ENCODE assay signal across 17 cellular contexts in genomic region chr16:67397812-67398545, GRCh38. TPM values are rescaled to one million over a fixed set of nuclear protein-coding genes. Genes with fewer than 3 reads are reported as not detected.
DNase-seq lines count a peak whose midpoint lies in the region; ATAC-seq and TF ChIP-seq lines count a peak whose summit lies in the region.
"Had no signal": no experiment of that assay in that cellular context is flagged by ENCODE, and none has a peak within 500 bp of the region (broad histone marks: within the 10 kb centered on the region; RNA-seq: fewer than 3 reads in every experiment).

No MANE protein-coding gene starts in this region.

- H3K36me3 ChIP-seq in thyroid gland, result no peaks in the 10 kb centered on the region

- H3K4me1 Mint-ChIP-seq in activated CD8-positive, alpha-beta T cell treated with anti-CD3 and anti-CD28 coated beads for 36 hours (ENCODE audit: low read depth), result peaks cover 4% of the 10 kb centered on the region
- H3K4me1 Mint-ChIP-seq in activated CD8-positive, alpha-beta T cell treated with anti-CD3 and anti-CD28 coated beads, Interleukin-2, amount 10 ng/mL, durations not matched to agents 7 days and 5 days (ENCODE audit: low read depth), result peaks cover 9% of the 10 kb centered on the region
- peaks cover 25% of the 10 kb centered on the region for H3K4me1 Mint-ChIP-seq in stimulated activated memory B cell treated with anti-CD40 and anti-IgM and Interleukin-4, amounts not matched to agents 10 μg/mL and 1 μg/mL and 100 μg/mL, for 72 hours

- no peak overlapping the region for H3K4me3 Mint-ChIP-seq in activated CD8-positive, alpha-beta T cell treated with anti-CD3 and anti-CD28 coated beads for 36 hours
- no peak overlapping the region for H3K4me3 Mint-ChIP-seq in activated CD8-positive, alpha-beta T cell treated with anti-CD3 and anti-CD28 coated beads, Interleukin-2, amount 10 ng/mL, durations not matched to agents 7 days and 5 days
- no peak overlapping the region for H3K4me3 Mint-ChIP-seq in stimulated activated memory B cell treated with anti-CD40 and anti-IgM and Interleukin-4, amounts not matched to agents 10 μg/mL and 1 μg/mL and 100 μg/mL, for 72 hours
- H3K4me3 Mint-ChIP-seq: CD8-positive, alpha-beta T cell; effector memory CD8-positive, alpha-beta T cell had no signal

- H3K9me3 ChIP-seq in thyroid gland, result no peaks in the 10 kb centered on the region

- no peaks in the 10 kb centered on the region for H3K9me3 Mint-ChIP-seq in activated CD8-positive, alpha-beta T cell treated with anti-CD3 and anti-CD28 coated beads for 36 hours
- H3K9me3 Mint-ChIP-seq in activated CD8-positive, alpha-beta T cell treated with anti-CD3 and anti-CD28 coated beads, Interleukin-2, amount 10 ng/mL, durations not matched to agents 7 days and 5 days (ENCODE audit: insufficient read depth), result no peaks in the 10 kb centered on the region
- no peaks in the 10 kb centered on the region for H3K9me3 Mint-ChIP-seq in stimulated activated memory B cell treated with anti-CD40 and anti-IgM and Interleukin-4, amounts not matched to agents 10 μg/mL and 1 μg/mL and 100 μg/mL, for 72 hours
- H3K9me3 Mint-ChIP-seq: CD8-positive, alpha-beta T cell; effector memory CD8-positive, alpha-beta T cell had no signal

- peaks cover 27 to 59% of the 10 kb centered on the region in 2 donors for H3K4me1 ChIP-seq in thyroid gland

- no peaks in the 10 kb centered on the region for H3K36me3 Mint-ChIP-seq in activated CD8-positive, alpha-beta T cell treated with anti-CD3 and anti-CD28 coated beads for 36 hours (ENCODE audit: low read depth)
- no peaks in the 10 kb centered on the region for H3K36me3 Mint-ChIP-seq in activated CD8-positive, alpha-beta T cell treated with anti-CD3 and anti-CD28 coated beads, Interleukin-2, amount 10 ng/mL, durations not matched to agents 7 days and 5 days (ENCODE audit: low read depth)
- no peaks in the 10 kb centered on the region for H3K36me3 Mint-ChIP-seq in stimulated activated memory B cell treated with anti-CD40 and anti-IgM and Interleukin-4, amounts not matched to agents 10 μg/mL and 1 μg/mL and 100 μg/mL, for 72 hours
- H3K36me3 Mint-ChIP-seq: CD8-positive, alpha-beta T cell had no signal

- peaks cover 25% of the 10 kb centered on the region for H3K27me3 Mint-ChIP-seq in activated CD8-positive, alpha-beta T cell treated with anti-CD3 and anti-CD28 coated beads for 36 hours
- peaks cover 29% of the 10 kb centered on the region for H3K27me3 Mint-ChIP-seq in activated CD8-positive, alpha-beta T cell treated with anti-CD3 and anti-CD28 coated beads, Interleukin-2, amount 10 ng/mL, durations not matched to agents 7 days and 5 days (ENCODE audit: low read depth)
- peaks cover 58% of the 10 kb centered on the region for H3K27me3 Mint-ChIP-seq in stimulated activated memory B cell treated with anti-CD40 and anti-IgM and Interleukin-4, amounts not matched to agents 10 μg/mL and 1 μg/mL and 100 μg/mL, for 72 hours

- H3K4me3 ChIP-seq in thyroid gland (replicated peaks in 1 of 3), result no peak overlapping the region

- CTCF ChIA-PET in activated CD8-positive, alpha-beta T cell treated with anti-CD3 and anti-CD28 coated beads for 36 hours (lab: Charles Lee), result interaction anchor here (0.6 to 3.0 kb wide), 8 partner anchors 12 to 51 kb away, joined by 3 to 19 read pairs (median 6); no protein-coding TSS in a partner anchor
- CTCF ChIA-PET in activated CD8-positive, alpha-beta T cell treated with anti-CD3 and anti-CD28 coated beads, Interleukin-2, amount 10 ng/mL, durations not matched to agents 7 days and 5 days (lab: Charles Lee), result interaction anchor here (0.9 to 5.0 kb wide), 5 partner anchors 19 to 193 kb away, joined by 3 to 34 read pairs (median 4); no protein-coding TSS in a partner anchor
- CTCF ChIA-PET in RWPE1 (lab: Yijun Ruan, JAX), result interaction anchor here (0.5 to 1.5 kb wide), 2 partner anchors 25 to 30 kb away, joined by 3 to 4 read pairs; no protein-coding TSS in a partner anchor

- no peaks in the 10 kb centered on the region for H3K27me3 ChIP-seq in thyroid gland

- 50 to 65% methylated on average over 15 to 21 of the region's 22 CpGs for WGBS in thyroid gland, 2 donors

- no peak for TF ChIP-seq CTCF in activated CD8-positive, alpha-beta T cell treated with anti-CD3 and anti-CD28 coated beads for 36 hours (IDR thresholded peaks at IDR 0.05)
- no peak; the same call in 1 of the 2 replicates for TF ChIP-seq CTCF in RWPE1 (conservative IDR thresholded peaks at IDR 0.05; ENCODE audit: low read depth)
- TF ChIP-seq CTCF in thyroid gland (IDR thresholded peaks at IDR 0.05), result peak in 1 of 6 experiments; percentile 40

- POLR2A ChIA-PET in activated CD8-positive, alpha-beta T cell treated with anti-CD3 and anti-CD28 coated beads for 36 hours (lab: Charles Lee), result interaction anchor here (0.5 kb wide), 1 partner anchor 356 kb away, joined by 3 read pairs; no protein-coding TSS in a partner anchor
- POLR2A ChIA-PET in activated CD8-positive, alpha-beta T cell treated with anti-CD3 and anti-CD28 coated beads, Interleukin-2, amount 10 ng/mL, durations not matched to agents 7 days and 5 days (lab: Charles Lee), result no interaction called here
- POLR2A ChIA-PET in RWPE1 (lab: Yijun Ruan, JAX; ENCODE audit: low non-redundant PET), result no interaction called here

- H3K27ac Mint-ChIP-seq in activated CD8-positive, alpha-beta T cell treated with anti-CD3 and anti-CD28 coated beads for 36 hours, result no peak overlapping the region
- no peak overlapping the region for H3K27ac Mint-ChIP-seq in activated CD8-positive, alpha-beta T cell treated with anti-CD3 and anti-CD28 coated beads, Interleukin-2, amount 10 ng/mL, durations not matched to agents 7 days and 5 days
- H3K27ac Mint-ChIP-seq in stimulated activated memory B cell treated with anti-CD40 and anti-IgM and Interleukin-4, amounts not matched to agents 10 μg/mL and 1 μg/mL and 100 μg/mL, for 72 hours, result no peak overlapping the region
- H3K27ac Mint-ChIP-seq: CD8-positive, alpha-beta T cell; effector memory CD8-positive, alpha-beta T cell had no signal

- H3K27ac ChIP-seq in RWPE1 (peak overlapping the region; percentile 72; the same call in 1 of the 2 replicates), thyroid gland (no peak overlapping the region)

- no peak for ATAC-seq in activated CD8-positive, alpha-beta T cell treated with anti-CD3 and anti-CD28 coated beads for 36 hours
- no peak for ATAC-seq in activated CD8-positive, alpha-beta T cell treated with anti-CD3 and anti-CD28 coated beads, Interleukin-2, amount 10 ng/mL, durations not matched to agents 7 days and 5 days
- no peak for ATAC-seq in stimulated activated memory B cell treated with anti-CD40 and anti-IgM and Interleukin-4, amounts not matched to agents 10 μg/mL and 1 μg/mL and 100 μg/mL, for 72 hours
- no peak for ATAC-seq in GM21447 (IDR thresholded peaks at IDR 0.05; ENCODE audit: unreplicated experiment)
- ATAC-seq: CD8-positive, alpha-beta T cell; effector memory CD8-positive, alpha-beta T cell had no signal

- intact Hi-C loops in activated CD8-positive, alpha-beta T cell treated with anti-CD3 and anti-CD28 coated beads for 36 hours (cut with micrococcal nuclease), result no loop called here
- intact Hi-C loops in thyroid gland (cut with DNase I), result no loop called here

- peak; percentile 30 for DNase-seq in activated CD8-positive, alpha-beta T cell treated with anti-CD3 and anti-CD28 coated beads for 36 hours
- no peak for DNase-seq in activated CD8-positive, alpha-beta T cell treated with anti-CD3 and anti-CD28 coated beads, Interleukin-2, amount 10 ng/mL, durations not matched to agents 7 days and 5 days
- DNase-seq in RWPE1 (ENCODE audit: low spot score) (no peak), kidney glomerular epithelial cell (lab: John Stamatoyannopoulos, UW) (peak; percentile 6), thyroid gland (peak; percentile 35 to 38), medulla oblongata (ENCODE audit: extremely low spot score) (no peak)
- DNase-seq: activated naive CD4-positive, alpha-beta T cell treated with anti-CD3 and anti-CD28 coated beads, Interleukin-2, amount 50 U/mL, for 16 hours; activated T-cell treated with anti-CD3 and anti-CD28 coated beads for 4 hours; CD8-positive, alpha-beta T cell; effector memory CD8-positive, alpha-beta T cell; GDM1; islet precursor cell; NCI-H187 treated with DMSO at 0.1 percent for 48 hours had no signal

- no peak for TF ChIP-seq POLR2A in thyroid gland (IDR thresholded peaks at IDR 0.05)

RNA-seq across cellular contexts. Expression of gene TPPP3, which starts 4.7 kb away (rescaled TPM):
- total RNA-seq in activated CD8-positive, alpha-beta T cell treated with anti-CD3 and anti-CD28 coated beads for 36 hours, result not detected
- not detected for total RNA-seq in activated CD8-positive, alpha-beta T cell treated with anti-CD3 and anti-CD28 coated beads, Interleukin-2, amount 10 ng/mL, durations not matched to agents 7 days and 5 days
- 1 to 10 TPM in 2 of 4 donors, under 1 TPM in 2; 0.54 to 2.3 (median 1.5) TPM for total RNA-seq in thyroid gland
- total RNA-seq: CD8-positive, alpha-beta T cell; T-helper 2 cell treated with Interferon-gamma antibody and Interleukin-4, amounts not matched to agents 100 ng/mL and 5 ng/mL, for 36 hours had no signal

RNA-seq across cellular contexts. Expression of gene ZDHHC1, which starts 18.3 kb away (rescaled TPM):
- total RNA-seq in activated CD8-positive, alpha-beta T cell treated with anti-CD3 and anti-CD28 coated beads for 36 hours, result under 1 TPM; 0.54 to 0.60 TPM
- under 1 TPM in 1 of 2 experiments, not detected in 1; 0.26 TPM for total RNA-seq in activated CD8-positive, alpha-beta T cell treated with anti-CD3 and anti-CD28 coated beads, Interleukin-2, amount 10 ng/mL, durations not matched to agents 7 days and 5 days
- 10 to 100 TPM; 33.3 to 63.8 (median 50.9) TPM for total RNA-seq in thyroid gland
- total RNA-seq: CD8-positive, alpha-beta T cell had no signal

RNA-seq across cellular contexts. Expression of gene HSD11B2, which starts 32.9 kb away (rescaled TPM):
- 1 to 10 TPM; 1.6 to 2.3 TPM for total RNA-seq in activated CD8-positive, alpha-beta T cell treated with anti-CD3 and anti-CD28 coated beads for 36 hours
- not detected for total RNA-seq in activated CD8-positive, alpha-beta T cell treated with anti-CD3 and anti-CD28 coated beads, Interleukin-2, amount 10 ng/mL, durations not matched to agents 7 days and 5 days
- 10 to 100 TPM in 2 of 4 donors, 1 to 10 TPM in 2; 4.6 to 11.9 (median 9.0) TPM for total RNA-seq in thyroid gland
- total RNA-seq: CD8-positive, alpha-beta T cell; temporal lobe had no signal

Comparison
In these comparisons a context has a peak if more than half of its experiments do, and no peak if none do; other contexts are left out.
1. DNase-seq: peak in activated CD8-positive, alpha-beta T cell treated with anti-CD3 and anti-CD28 coated beads for 36 hours (single experiment), kidney glomerular epithelial cell (single experiment) and thyroid gland (2 of 2); none in activated CD8-positive, alpha-beta T cell treated with anti-CD3 and anti-CD28 coated beads, Interleukin-2, amount 10 ng/mL, durations not matched to agents 7 days and 5 days (single experiment), RWPE1 (single experiment) and medulla oblongata (single experiment).
2. RNA of gene ZDHHC1, which starts 18.3 kb away (total RNA-seq): 33.3 to 63.8 TPM in thyroid gland; 0.54 to 0.60 TPM in activated CD8-positive, alpha-beta T cell treated with anti-CD3 and anti-CD28 coated beads for 36 hours and 0.26 TPM in activated CD8-positive, alpha-beta T cell treated with anti-CD3 and anti-CD28 coated beads, Interleukin-2, amount 10 ng/mL, durations not matched to agents 7 days and 5 days; every median in the first group is over 10 times any median in the second.